8 cellular contexts compared by ENCODE assay signal in genomic region chr5:140711794-140712193, GRCh38. TPM values are rescaled to one million over a fixed set of nuclear protein-coding genes. Genes with fewer than 3 reads are reported as not detected.
DNase-seq lines count a peak whose midpoint lies in the region; ATAC-seq and TF ChIP-seq lines count a peak whose summit lies in the region.

No MANE protein-coding gene starts in this region.

- no peak for TF ChIP-seq POLR2A in transverse colon (IDR thresholded peaks at IDR 0.05)

- H3K27me3 Mint-ChIP-seq in activated naive CD4-positive, alpha-beta T cell treated with anti-CD3 and anti-CD28 coated beads, Interleukin-2, amount 10 ng/mL, durations not matched to agents 7 days and 5 days: peaks cover 17% of the 10 kb centered on the region
- peaks cover 6% of the 10 kb centered on the region for H3K27me3 Mint-ChIP-seq in activated naive CD8-positive, alpha-beta T cell treated with anti-CD3 and anti-CD28 coated beads, Interleukin-2, amount 10 ng/mL, durations not matched to agents 7 days and 5 days
- H3K27me3 Mint-ChIP-seq in mesothelial cell of epicardium (ENCODE audit: low read depth): no peaks in the 10 kb centered on the region

- H3K27ac ChIP-seq in transverse colon: peak overlapping the region; percentile 88 to 92 (median 89)

- peaks cover 8% of the 10 kb centered on the region for H3K36me3 Mint-ChIP-seq in activated naive CD4-positive, alpha-beta T cell treated with anti-CD3 and anti-CD28 coated beads, Interleukin-2, amount 10 ng/mL, durations not matched to agents 7 days and 5 days
- peaks cover 2% of the 10 kb centered on the region for H3K36me3 Mint-ChIP-seq in activated naive CD8-positive, alpha-beta T cell treated with anti-CD3 and anti-CD28 coated beads, Interleukin-2, amount 10 ng/mL, durations not matched to agents 7 days and 5 days
- no peaks in the 10 kb centered on the region for H3K36me3 Mint-ChIP-seq in mesothelial cell of epicardium

- no peak for DNase-seq in activated naive CD4-positive, alpha-beta T cell treated with anti-CD3 and anti-CD28 coated beads, Interleukin-2, amount 10 ng/mL, durations not matched to agents 7 days and 5 days
- DNase-seq in activated naive CD4-positive, alpha-beta T cell treated with Interleukin-2 at 50 U/mL for 16 hours: no peak
- no peak for DNase-seq in activated naive CD8-positive, alpha-beta T cell treated with anti-CD3 and anti-CD28 coated beads, Interleukin-2, amount 10 ng/mL, durations not matched to agents 7 days and 5 days
- DNase-seq in mesothelial cell of epicardium (ENCODE audit: low spot score in 2 of 2, unreplicated experiment in 2 of 2) (no peak), transverse colon (no peak), NCI-H1092 treated with DMSO at 0.1 percent for 48 hours (lab: John Stamatoyannopoulos, UW) (no peak), globus pallidus (ENCODE audit: low spot score) (no peak)

- H3K27me3 ChIP-seq in transverse colon: no peaks in the 10 kb centered on the region

- 33 to 71% methylated on average over 1 of the region's 1 CpG for WGBS in transverse colon (ENCODE audit: low coverage in 1 of 2), 2 donors

- peak overlapping the region; percentile 96 for H3K27ac Mint-ChIP-seq in activated naive CD4-positive, alpha-beta T cell treated with anti-CD3 and anti-CD28 coated beads, Interleukin-2, amount 10 ng/mL, durations not matched to agents 7 days and 5 days
- H3K27ac Mint-ChIP-seq in activated naive CD8-positive, alpha-beta T cell treated with anti-CD3 and anti-CD28 coated beads, Interleukin-2, amount 10 ng/mL, durations not matched to agents 7 days and 5 days: no peak overlapping the region
- H3K27ac Mint-ChIP-seq in mesothelial cell of epicardium: no peak overlapping the region

- in situ Hi-C loops in transverse colon (cut with MboI; ENCODE audit: low pct_ligation_motif_present in 1 of 4, low pct_unique_long_range_greater_than_20kb in 1 of 4, low sequenced_read_pairs in 3 of 4): loop anchor here in 2 of 4 donors (5.0 to 25.0 kb wide), 2 partner anchors 344 to 474 kb away; no protein-coding TSS in a partner anchor

- TF ChIP-seq CTCF in mesothelial cell of epicardium (IDR thresholded peaks at IDR 0.05; ENCODE audit: unreplicated experiment) (no peak), transverse colon (IDR thresholded peaks at IDR 0.05) (no peak)

- no peak for ATAC-seq in activated naive CD8-positive, alpha-beta T cell treated with anti-CD3 and anti-CD28 coated beads, Interleukin-2, amount 10 ng/mL, durations not matched to agents 7 days and 5 days (ENCODE audit: low read depth)
- no peak for ATAC-seq in GM18870 (IDR thresholded peaks at IDR 0.05; ENCODE audit: unreplicated experiment)

- H3K4me3 ChIP-seq in transverse colon: peak overlapping the region in 3 of 4 donors; percentile 37 to 64 (median 41)

- no peaks in the 10 kb centered on the region for H3K36me3 ChIP-seq in transverse colon

- CTCF ChIA-PET in activated naive CD4-positive, alpha-beta T cell treated with anti-CD3 and anti-CD28 coated beads, Interleukin-2, amount 10 ng/mL, durations not matched to agents 7 days and 5 days (lab: Charles Lee): interaction anchor here (0.7 to 1.7 kb wide), 3 partner anchors 10 to 360 kb away, joined by 3 to 6 read pairs (median 4); no protein-coding TSS in a partner anchor

- POLR2A ChIA-PET in activated naive CD8-positive, alpha-beta T cell treated with anti-CD3 and anti-CD28 coated beads, Interleukin-2, amount 10 ng/mL, durations not matched to agents 7 days and 5 days (lab: Charles Lee): interaction anchor here (0.7 to 2.2 kb wide), 6 partner anchors 11 to 154 kb away, joined by 3 to 20 read pairs (median 4); partner anchors contain the start of genes APBB3, HARS1, HARS2 and SLC35A4

- H3K4me1 ChIP-seq in transverse colon: peaks cover 0 to 21% (median 11%) of the 10 kb centered on the region in 4 donors

- intact Hi-C loops in transverse colon (cut with DNase I; ENCODE audit: low total_unique reads): no loop called here

- peaks cover 25% of the 10 kb centered on the region for H3K4me1 Mint-ChIP-seq in activated naive CD4-positive, alpha-beta T cell treated with anti-CD3 and anti-CD28 coated beads, Interleukin-2, amount 10 ng/mL, durations not matched to agents 7 days and 5 days
- H3K4me1 Mint-ChIP-seq in activated naive CD8-positive, alpha-beta T cell treated with anti-CD3 and anti-CD28 coated beads, Interleukin-2, amount 10 ng/mL, durations not matched to agents 7 days and 5 days: peaks cover 14% of the 10 kb centered on the region
- H3K4me1 Mint-ChIP-seq in mesothelial cell of epicardium: peaks cover 9% of the 10 kb centered on the region

- no peaks in the 10 kb centered on the region for H3K9me3 ChIP-seq in transverse colon

- H3K4me3 Mint-ChIP-seq in activated naive CD4-positive, alpha-beta T cell treated with anti-CD3 and anti-CD28 coated beads, Interleukin-2, amount 10 ng/mL, durations not matched to agents 7 days and 5 days: peak overlapping the region; percentile 90
- H3K4me3 Mint-ChIP-seq in activated naive CD8-positive, alpha-beta T cell treated with anti-CD3 and anti-CD28 coated beads, Interleukin-2, amount 10 ng/mL, durations not matched to agents 7 days and 5 days: peak overlapping the region; percentile 89
- peak overlapping the region; percentile 83 for H3K4me3 Mint-ChIP-seq in mesothelial cell of epicardium

- H3K9me3 Mint-ChIP-seq in activated naive CD4-positive, alpha-beta T cell treated with anti-CD3 and anti-CD28 coated beads, Interleukin-2, amount 10 ng/mL, durations not matched to agents 7 days and 5 days: no peaks in the 10 kb centered on the region
- no peaks in the 10 kb centered on the region for H3K9me3 Mint-ChIP-seq in activated naive CD8-positive, alpha-beta T cell treated with anti-CD3 and anti-CD28 coated beads, Interleukin-2, amount 10 ng/mL, durations not matched to agents 7 days and 5 days
- no peaks in the 10 kb centered on the region for H3K9me3 Mint-ChIP-seq in mesothelial cell of epicardium

- no peak for TF ChIP-seq EP300 in transverse colon (IDR thresholded peaks at IDR 0.05; ENCODE audit: low read depth)

RNA-seq across cellular contexts. Expression of gene ZMAT2, which starts 11.5 kb away (rescaled TPM):
- 10 to 100 TPM; 54.7 to 57.8 TPM for total RNA-seq in activated naive CD8-positive, alpha-beta T cell treated with anti-CD3 and anti-CD28 coated beads, Interleukin-2, amount 10 ng/mL, durations not matched to agents 7 days and 5 days
- total RNA-seq in mesothelial cell of epicardium (49.8 to 52.2 TPM (median 50.7 TPM) in 3 replicates), transverse colon (10 to 100 TPM in 3 of 4 donors, 1 to 10 TPM in 1; 6.7 to 41.3 (median 23.1) TPM)

RNA-seq across cellular contexts. Expression of gene HARS2, which starts 20.5 kb away (rescaled TPM):
- 10 to 100 TPM; 38.7 to 41.7 TPM for total RNA-seq in activated naive CD8-positive, alpha-beta T cell treated with anti-CD3 and anti-CD28 coated beads, Interleukin-2, amount 10 ng/mL, durations not matched to agents 7 days and 5 days
- total RNA-seq in mesothelial cell of epicardium (32.4 to 35.6 TPM (median 33.5 TPM) in 3 replicates), transverse colon (10 to 100 TPM; 30.3 to 60.6 (median 41.4) TPM)

RNA-seq across cellular contexts. Expression of gene HARS1, which starts 20.6 kb away (rescaled TPM):
- 10 to 100 TPM; 77.3 to 81.5 TPM for total RNA-seq in activated naive CD8-positive, alpha-beta T cell treated with anti-CD3 and anti-CD28 coated beads, Interleukin-2, amount 10 ng/mL, durations not matched to agents 7 days and 5 days
- 73.7 to 77.2 TPM (median 76.9 TPM) in 3 replicates for total RNA-seq in mesothelial cell of epicardium
- 10 to 100 TPM; 39.6 to 51.6 (median 43.9) TPM for total RNA-seq in transverse colon

RNA-seq across cellular contexts. Expression of gene DND1, which starts 38.4 kb away (rescaled TPM):
- 1 to 10 TPM; 3.1 to 3.4 TPM for total RNA-seq in activated naive CD8-positive, alpha-beta T cell treated with anti-CD3 and anti-CD28 coated beads, Interleukin-2, amount 10 ng/mL, durations not matched to agents 7 days and 5 days
- 3.3 to 3.9 TPM (median 3.5 TPM) in 3 replicates for total RNA-seq in mesothelial cell of epicardium
- total RNA-seq in transverse colon: 1 to 10 TPM in 3 of 4 donors, under 1 TPM in 1; 0.40 to 4.9 (median 2.3) TPM

RNA-seq across cellular contexts. Expression of gene WDR55, which starts 47.1 kb away (rescaled TPM):
- total RNA-seq in activated naive CD8-positive, alpha-beta T cell treated with anti-CD3 and anti-CD28 coated beads, Interleukin-2, amount 10 ng/mL, durations not matched to agents 7 days and 5 days: 10 to 100 TPM; 41.8 to 45.4 TPM
- total RNA-seq in mesothelial cell of epicardium (24.9 to 26.8 TPM (median 26.0 TPM) in 3 replicates), transverse colon (10 to 100 TPM; 33.3 to 76.6 (median 36.1) TPM)
